ENCODE assay signal across 10 cellular contexts in the genomic region with DNA sequence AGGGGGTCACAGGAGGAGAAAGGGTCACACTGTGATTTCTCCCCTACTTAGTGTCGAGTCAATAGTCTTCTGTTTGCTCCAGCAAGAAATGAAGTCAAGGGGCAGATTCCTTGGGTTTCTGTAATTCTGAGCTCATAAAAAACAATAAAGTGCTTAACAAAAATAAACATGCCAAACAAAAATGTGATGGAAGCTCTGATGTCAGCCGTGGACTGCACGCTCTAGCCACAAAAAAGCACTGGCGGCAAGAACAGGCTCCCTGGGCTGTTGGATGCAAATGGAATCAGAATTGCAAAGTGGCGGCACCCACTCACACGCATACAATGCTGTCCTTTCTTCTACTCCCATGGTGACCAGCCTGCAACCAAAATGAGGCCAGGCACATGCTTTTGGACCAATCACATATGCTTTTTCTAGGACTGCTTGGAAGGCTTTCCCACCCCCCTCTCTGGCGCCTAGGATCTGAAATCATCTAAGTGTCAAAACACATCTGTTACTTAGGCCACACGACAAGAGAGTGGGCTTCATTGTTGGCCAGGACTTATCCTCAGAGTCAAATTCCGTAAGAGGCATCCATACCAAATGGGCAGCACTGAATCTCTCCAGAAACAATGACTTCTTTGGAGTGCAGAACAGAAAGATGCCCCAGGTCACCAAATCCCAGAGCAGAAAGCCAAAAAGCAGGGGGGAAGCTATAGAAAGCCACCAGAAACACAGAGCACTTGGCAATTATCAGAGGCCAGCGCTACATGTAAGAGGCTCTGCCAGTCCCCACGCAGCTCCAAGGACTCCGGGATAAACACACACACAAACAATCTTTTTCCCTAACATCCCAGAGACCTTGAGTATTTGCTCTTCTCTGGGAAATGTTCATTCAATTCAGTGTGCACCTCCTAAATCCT. TPM values are rescaled to one million over a fixed set of nuclear protein-coding genes. Genes with fewer than 3 reads are reported as not detected.
DNase-seq lines count a peak whose midpoint lies in the region; ATAC-seq and TF ChIP-seq lines count a peak whose summit lies in the region.
"Had no signal": no experiment of that assay in that cellular context is flagged by ENCODE, and none has a peak within 500 bp of the region (broad histone marks: within the 10 kb centered on the region; RNA-seq: fewer than 3 reads in every experiment).

No MANE protein-coding gene starts in this region.

- peak overlapping the region; percentile 15 for H3K27ac Mint-ChIP-seq in neural progenitor cell
- H3K27ac Mint-ChIP-seq: activated T-cell treated with anti-CD3 and anti-CD28 coated beads, Interleukin-2, amount 50 U/mL, for 24 hours had no signal

- H2AFZ ChIP-seq in neural progenitor cell (replicated peaks) = no peak overlapping the region

- H3K4me3 Mint-ChIP-seq in neural progenitor cell = peak overlapping the region; percentile 47
- H3K4me3 Mint-ChIP-seq: activated T-cell treated with anti-CD3 and anti-CD28 coated beads, Interleukin-2, amount 50 U/mL, for 24 hours had no signal

- no peak overlapping the region for H3K4me3 ChIP-seq in AG04450 (ENCODE audit: low read depth, low read length)
- H3K4me3 ChIP-seq in SJSA1 = no peak overlapping the region
- H3K4me3 ChIP-seq in foreskin fibroblast (ENCODE audit: low read depth in 1 of 2, low read length in 2 of 2) = no peak overlapping the region
- H3K4me3 ChIP-seq in neural progenitor cell = no peak overlapping the region

- H3K9ac ChIP-seq in neural progenitor cell = no peak overlapping the region

- H3K27me3 ChIP-seq in AG04450 (ENCODE audit: control insufficient read depth, insufficient read depth, low read length) (peaks cover 2% of the 10 kb centered on the region), SJSA1 (replicated peaks) (no peaks in the 10 kb centered on the region), neural progenitor cell (no peaks in the 10 kb centered on the region)

- H3K9me3 ChIP-seq in AG04450 (ENCODE audit: control insufficient read depth, insufficient read depth, low read length) (no peaks in the 10 kb centered on the region), SJSA1 (replicated peaks) (no peaks in the 10 kb centered on the region), neural progenitor cell (ENCODE audit: low read depth) (no peaks in the 10 kb centered on the region)

- CTCF ChIA-PET in AG04450 (lab: Charles Lee) = interaction anchor here (0.8 to 1.1 kb wide), 2 partner anchors 62 to 120 kb away, joined by 3 read pairs; partner anchors contain the start of gene ARV1

- POLR2A ChIA-PET in AG04450 (lab: Yijun Ruan, JAX) = interaction anchor here (0.7 to 2.9 kb wide), 3 partner anchors 9 to 20 kb away, joined by 3 to 31 read pairs (median 4); partner anchors contain the start of gene C1orf198

- H3K4me1 ChIP-seq in SJSA1 (replicated peaks) (peaks cover 89% of the 10 kb centered on the region), neural progenitor cell (peaks cover 55% of the 10 kb centered on the region)

- TF ChIP-seq CTCF in AG04450 (IDR thresholded peaks at IDR 0.05; ENCODE audit: low read depth, low read length) = no peak
- TF ChIP-seq CTCF in foreskin fibroblast (IDR thresholded peaks at IDR 0.05; ENCODE audit: low read depth, low read length) = no peak
- TF ChIP-seq CTCF in neural progenitor cell (IDR thresholded peaks at IDR 0.05) = no peak

- peak overlapping the region; percentile 8 for H3K4me2 ChIP-seq in neural progenitor cell

- DNase-seq in AG04450 (ENCODE audit: low read depth, low spot score) = peak; percentile 42
- peak; percentile 91 to 95 for DNase-seq in SJSA1 (ENCODE audit: low read depth in 1 of 2, low spot score in 2 of 2)
- DNase-seq in foreskin fibroblast = peak; percentile 60 to 82
- DNase-seq in neural progenitor cell (ENCODE audit: low spot score) = peak; percentile 50
- no peak for DNase-seq in DMS53 (lab: John Stamatoyannopoulos, UW)
- no peak for DNase-seq in NCI-H1694 (lab: John Stamatoyannopoulos, UW)
- DNase-seq: activated T-cell treated with anti-CD3 and anti-CD28 coated beads, Interleukin-2, amount 50 U/mL, for 24 hours; NK-92 treated with Interleukin-12 subunit alpha and Interleukin-12 subunit beta, amount 100 ng/mL, for 24 hours had no signal

- H3K36me3 ChIP-seq in SJSA1 (peaks cover 31% of the 10 kb centered on the region), neural progenitor cell (no peaks in the 10 kb centered on the region)

- peaks cover 33% of the 10 kb centered on the region for H4K20me1 ChIP-seq in neural progenitor cell (ENCODE audit: low read depth)

- H3K4me1 Mint-ChIP-seq in neural progenitor cell = peaks cover 51% of the 10 kb centered on the region

- H3K79me2 ChIP-seq in neural progenitor cell (ENCODE audit: low read depth) = peaks cover 88% of the 10 kb centered on the region

- peaks cover 58% of the 10 kb centered on the region for H3K36me3 Mint-ChIP-seq in neural progenitor cell

- peaks cover 7% of the 10 kb centered on the region for H3K9me3 Mint-ChIP-seq in neural progenitor cell
- H3K9me3 Mint-ChIP-seq: activated T-cell treated with anti-CD3 and anti-CD28 coated beads, Interleukin-2, amount 50 U/mL, for 24 hours had no signal

- no peak for ATAC-seq in HG02763 (IDR thresholded peaks at IDR 0.05; ENCODE audit: unreplicated experiment)
- ATAC-seq in GM18520 (IDR thresholded peaks at IDR 0.05; ENCODE audit: unreplicated experiment) = no peak

- H3F3A ChIP-seq in neural progenitor cell (ENCODE audit: low read depth) = peaks cover 8% of the 10 kb centered on the region

- peaks cover 8% of the 10 kb centered on the region for H3K27me3 Mint-ChIP-seq in neural progenitor cell (ENCODE audit: insufficient read depth, low read depth)
- H3K27me3 Mint-ChIP-seq: activated T-cell treated with anti-CD3 and anti-CD28 coated beads, Interleukin-2, amount 50 U/mL, for 24 hours had no signal

- H3K27ac ChIP-seq in AG04450 (ENCODE audit: low read depth, low read length) (peak overlapping the region; percentile 13), SJSA1 (peak overlapping the region; percentile 72), neural progenitor cell (peak overlapping the region; percentile 69)

RNA-seq across cellular contexts. Expression of gene C1orf198, which starts 9.2 kb away (rescaled TPM):
- 52.7 and 54.4 TPM in 2 replicates for polyA plus RNA-seq in AG04450 (2011; rRNA removed)
- polyA minus RNA-seq in AG04450 (2011; rRNA and poly(A)+ RNA removed) = 57.9 and 74.8 TPM in 2 replicates
- 94.1 and 156 TPM in 2 replicates for total RNA-seq in SJSA1 (2014; rRNA removed; shearing (Covaris generic))
- 48.5 and 66.7 TPM in 2 replicates for total RNA-seq in neural progenitor cell (ENCODE audit: low replicate concordance)

Comparison
In these comparisons a context has a peak if more than half of its experiments do, and no peak if none do; other contexts are left out.
1. DNase-seq: peak in AG04450 (single experiment), SJSA1 (2 of 2), foreskin fibroblast (2 of 2) and neural progenitor cell (single experiment); none in DMS53 (single experiment) and NCI-H1694 (single experiment).
2. H3K27ac ChIP-seq: peak in every context shown above with its lines; median percentile 72 in SJSA1; 69 in neural progenitor cell; 13 in AG04450.